Comparison of ENCODE assay signal across 8 cellular contexts in the genomic region with DNA sequence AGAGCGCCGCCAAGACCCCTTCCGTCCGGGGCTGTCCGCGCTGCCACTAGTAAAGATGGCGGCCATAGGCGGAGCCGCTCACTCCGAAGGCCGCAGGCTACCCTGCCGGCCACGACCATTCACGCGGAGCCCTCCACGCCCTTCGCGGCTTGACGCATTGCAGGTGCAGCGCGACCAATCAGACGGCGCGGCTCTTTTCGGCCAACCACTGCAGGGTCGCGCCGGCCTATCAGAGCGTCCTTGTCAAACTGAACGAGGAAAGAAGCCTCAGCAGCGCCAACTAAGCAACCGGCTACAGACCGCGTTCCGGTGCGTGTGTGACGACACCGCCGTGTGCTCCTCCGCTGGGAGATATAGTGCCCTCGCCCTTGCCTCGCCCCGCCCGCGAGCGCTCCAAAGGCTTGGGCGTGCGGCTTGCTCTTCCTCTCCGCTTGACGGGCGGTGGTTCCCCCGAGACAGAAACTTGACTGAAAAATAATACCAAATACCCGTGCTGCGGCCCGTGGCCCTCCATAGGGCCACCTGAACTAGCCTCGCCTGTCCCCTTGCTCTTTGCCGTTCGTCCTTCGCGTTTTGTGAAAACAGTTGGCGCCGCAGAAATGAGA. TPM values are rescaled to one million over a fixed set of nuclear protein-coding genes. Genes with fewer than 3 reads are reported as not detected.
A peak's percentile ranks its signal among the peaks of the same experiment; 100 is the strongest.
DNase-seq lines count a peak whose midpoint lies in the region; ATAC-seq, FAIRE-seq and TF ChIP-seq lines count a peak whose summit lies in the region.

No MANE protein-coding gene starts in this region.

- peak; percentile 95 for TF ChIP-seq POLR2A in GM12891 (IDR thresholded peaks at IDR 0.05; ENCODE audit: low read depth, low read length)
- peak in 1 of 2 donors; percentile 94 for TF ChIP-seq POLR2A in vagina (IDR thresholded peaks at IDR 0.05)

- FAIRE-seq in GM12891 (lab: Jason Lieb, UNC) = peak; percentile 99

- H3K27ac ChIP-seq in right cardiac atrium (ENCODE audit: low read length) = peak overlapping the region; percentile 99
- peak overlapping the region; percentile 99 for H3K27ac ChIP-seq in vagina

- H3K27me3 ChIP-seq in right cardiac atrium (ENCODE audit: control insufficient read depth, insufficient read depth) (no peaks in the 10 kb centered on the region), vagina (no peaks in the 10 kb centered on the region)

- no peak for TF ChIP-seq CTCF in vagina (IDR thresholded peaks at IDR 0.05)

- ATAC-seq in HG02798 (IDR thresholded peaks at IDR 0.05; ENCODE audit: poor library complexity, unreplicated experiment) = peak; percentile 96
- peak; percentile 97 to 98 for ATAC-seq in right cardiac atrium

- H3K36me3 ChIP-seq in vagina = no peaks in the 10 kb centered on the region

- intact Hi-C loops in right cardiac atrium (cut with DNase I) (loop anchor here in 1 of 4 donors (5.0 kb wide), 1 partner anchor 81 kb away; no protein-coding TSS in a partner anchor), vagina (cut with DNase I) (no loop called here)

- under 1% methylated on average over 62 of the region's 62 CpGs for WGBS in right cardiac atrium

- H3K4me1 ChIP-seq in right cardiac atrium (ENCODE audit: control insufficient read depth, insufficient read depth, low read length) (no peaks in the 10 kb centered on the region), vagina (peaks cover 26% of the 10 kb centered on the region)

- peak overlapping the region; percentile 65 for H3K4me3 ChIP-seq in right cardiac atrium (ENCODE audit: low read length)
- H3K4me3 ChIP-seq in vagina = peak overlapping the region; percentile 59 to 67

- DNase-seq in GM12891 (ENCODE audit: insufficient read length, low spot score) (peak; percentile 82), NCI-H1436 treated with DMSO at 0.1 percent for 48 hours (lab: John Stamatoyannopoulos, UW) (peak; percentile 97), T follicular helper cell (ENCODE audit: low read depth) (peak; percentile 94), amygdala (lab: John Stamatoyannopoulos, UW) (peak; percentile 88 to 100 (median 99)), right cardiac atrium (peak; percentile 100), pulmonary artery endothelial cell (ENCODE audit: low read depth, low spot score) (peak; percentile 99), vagina (ENCODE audit: extremely low spot score in 2 of 2) (peak; percentile 98 to 99)

- no peaks in the 10 kb centered on the region for H3K9me3 ChIP-seq in right cardiac atrium (ENCODE audit: control insufficient read depth, low read length)
- no peaks in the 10 kb centered on the region for H3K9me3 ChIP-seq in vagina

TF ChIP-seq in GM12891, 5 proteins besides CTCF, POLR2A, EP300 and RAD21:
- TF ChIP-seq SPI1 (IDR thresholded peaks at IDR 0.05; ENCODE audit: low read depth, low read length) = no peak; the same call in 1 of the 2 replicates
- TF ChIP-seq PAX5 (IDR thresholded peaks at IDR 0.05; ENCODE audit: insufficient read depth, low read length, severe bottlenecking) = peak; percentile 62
- TF ChIP-seq TAF1 (IDR thresholded peaks at IDR 0.05; ENCODE audit: low read depth, low read length) = peak; percentile 96
- peak; percentile 94 for TF ChIP-seq POLR2AphosphoS5 (IDR thresholded peaks at IDR 0.05; ENCODE audit: low read depth, low read length)
- TF ChIP-seq POU2F2 (IDR thresholded peaks at IDR 0.05; ENCODE audit: low read depth, low read length) = peak; percentile 93

RNA-seq across cellular contexts. Expression of a gene that starts 13.6 kb away (rescaled TPM):
- 145 TPM for polyA plus RNA-seq in GM12891 (2012; ENCODE audit: low read depth, missing spikeins)
- total RNA-seq in right cardiac atrium (100 to 1,000 TPM; 381 to 508 (median 445) TPM), pulmonary artery endothelial cell (1,262 and 1,419 TPM in 2 replicates), vagina (260 TPM)
- 301 TPM for polyA plus RNA-seq in right cardiac atrium

RNA-seq across cellular contexts. Expression of a gene that starts 51.5 kb away (rescaled TPM):
- polyA plus RNA-seq in GM12891 (2012; ENCODE audit: low read depth, missing spikeins) = 8.8 TPM
- total RNA-seq in right cardiac atrium = 10 to 100 TPM; 10.9 to 15.3 (median 12.4) TPM
- 6.2 TPM for polyA plus RNA-seq in right cardiac atrium
- 8.7 and 11.8 TPM in 2 replicates for total RNA-seq in pulmonary artery endothelial cell
- 7.9 TPM for total RNA-seq in vagina

Comparison
In these comparisons a context has a peak if more than half of its experiments do, and no peak if none do; other contexts are left out.
1. Peak in every context shown above with its lines: DNase-seq, ATAC-seq, H3K4me3 ChIP-seq and H3K27ac ChIP-seq.